17 cellular contexts compared by ENCODE assay signal in the genomic region with DNA sequence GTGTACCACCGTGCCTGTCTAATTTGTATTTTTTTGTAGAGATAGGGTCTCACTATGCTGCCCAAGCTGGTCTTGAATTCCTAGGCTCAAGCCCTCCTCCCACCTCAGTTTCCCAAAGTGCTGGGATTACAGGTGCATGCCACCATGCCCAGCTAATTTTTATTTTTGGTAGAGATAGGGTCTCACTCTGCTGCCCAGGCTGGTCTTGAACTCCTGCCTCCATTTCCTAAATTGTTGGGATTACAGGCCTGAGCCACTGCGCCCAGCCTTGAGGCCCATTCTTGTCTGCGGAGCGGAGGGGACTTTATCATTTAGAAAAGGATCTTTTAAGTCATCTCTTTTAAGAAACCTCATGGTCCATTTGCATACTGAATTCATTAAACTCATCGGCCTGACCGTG.
"Had no signal": no experiment of that assay in that cellular context is flagged by ENCODE, and none has a peak within 500 bp of the region (broad histone marks: within the 10 kb centered on the region; RNA-seq: fewer than 3 reads in every experiment).

No MANE protein-coding gene starts in this region.

- H3K9me3 Mint-ChIP-seq: activated T-helper 2 cell treated with anti-CD3 and anti-CD28 coated beads, Interferon-gamma antibody, Interleukin-2, Interleukin-4, amounts not matched to agents 10 μg/mL and 5 μg/mL and 100 μg/mL, durations not matched to agents 14 hours and 24 hours and 36 hours had no signal

- H3K4me3 ChIP-seq: adrenal gland, coronary artery, right atrium auricular region, suprapubic skin had no signal

- H3K9me3 ChIP-seq: adrenal gland, right atrium auricular region, suprapubic skin had no signal

- H3K4me3 Mint-ChIP-seq: naive thymus-derived CD4-positive, alpha-beta T cell had no signal

- H3K27me3 ChIP-seq: adrenal gland, right atrium auricular region, suprapubic skin had no signal

- H3K27ac ChIP-seq: adrenal gland, coronary artery, right atrium auricular region had no signal

- H3K36me3 ChIP-seq: adrenal gland, right atrium auricular region had no signal

- H3K27me3 Mint-ChIP-seq: naive thymus-derived CD4-positive, alpha-beta T cell had no signal

- H3K27ac Mint-ChIP-seq: activated T-helper 2 cell treated with anti-CD3 and anti-CD28 coated beads, Interferon-gamma antibody, Interleukin-2, Interleukin-4, amounts not matched to agents 10 μg/mL and 5 μg/mL and 100 μg/mL, durations not matched to agents 14 hours and 24 hours and 36 hours had no signal

- DNase-seq: activated CD4-positive, alpha-beta T cell treated with anti-CD3 and anti-CD28 coated beads, Interleukin-2, amount 50 U/mL, for 1 hour; activated CD4-positive, CD25-positive, alpha-beta regulatory T cell; activated naive CD4-positive, alpha-beta T cell treated with anti-CD3 and anti-CD28 coated beads, Interleukin-2, amount 50 U/mL, for 16 hours; activated T-cell treated with anti-CD3 and anti-CD28 coated beads for 4 hours; central memory CD4-positive, alpha-beta T cell; effector memory CD4-positive, alpha-beta T cell; hippocampal formation; naive thymus-derived CD4-positive, alpha-beta T cell; small intestine; stimulated activated CD4-positive, alpha-beta T cell treated with anti-CD3 and anti-CD28 coated beads, Interleukin-1b, Interleukin-23, amount 100 ng/mL, for 48 hours; stimulated activated naive CD4-positive, alpha-beta T cell treated with Interleukin-2 at 50 U/mL for 16 hours; T-helper 2 cell had no signal
